ENCODE assay signal across 8 cellular contexts in the genomic region with DNA sequence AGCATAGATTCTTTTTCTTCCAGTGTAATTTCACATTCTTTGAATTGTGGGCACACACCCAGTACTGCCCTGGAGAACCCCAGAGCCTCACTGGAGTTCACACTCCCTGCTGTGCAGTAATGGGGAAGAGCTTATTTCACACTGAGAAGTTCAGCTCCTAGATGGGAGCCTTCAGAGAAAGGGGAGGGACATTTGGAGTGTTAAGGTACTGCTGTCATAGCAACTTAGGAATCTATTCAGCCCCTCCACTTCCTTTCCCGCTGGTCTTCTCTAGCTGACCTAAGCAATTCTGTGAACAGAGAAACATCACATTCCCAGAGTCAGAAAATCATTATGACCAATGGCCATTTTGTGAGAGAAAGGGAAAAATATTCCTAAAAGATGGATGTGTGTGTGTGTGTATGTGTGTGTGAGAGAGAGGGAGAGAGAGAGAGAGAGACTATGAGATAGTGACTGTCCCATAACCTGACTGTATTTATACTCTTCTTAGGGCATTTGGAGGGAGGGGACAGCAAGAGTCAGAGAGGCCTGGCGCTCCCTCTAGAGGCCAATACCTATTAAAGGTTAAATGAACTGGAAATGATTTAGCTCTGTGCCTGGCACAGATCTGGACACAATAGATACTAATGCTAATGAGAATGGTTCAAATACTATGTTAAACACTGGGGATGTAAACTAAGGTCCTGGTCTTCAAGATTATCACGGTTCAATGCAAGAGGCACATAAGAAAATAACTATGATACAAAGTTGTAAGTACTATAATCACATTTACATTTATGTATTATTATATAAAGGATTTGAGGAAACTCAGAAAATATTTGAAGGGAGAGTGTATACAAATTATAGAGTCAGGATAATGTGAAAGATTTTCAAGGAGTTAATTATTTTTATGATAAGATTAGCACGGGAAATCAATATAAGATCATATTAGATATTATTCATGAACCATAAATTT. TPM values are rescaled to one million over a fixed set of nuclear protein-coding genes. Genes with fewer than 3 reads are reported as not detected.
DNase-seq lines count a peak whose midpoint lies in the region; ATAC-seq and TF ChIP-seq lines count a peak whose summit lies in the region.

No MANE protein-coding gene starts in this region.

- H3K36me3 ChIP-seq in left ventricle myocardium inferior = no peaks in the 10 kb centered on the region

- no peaks in the 10 kb centered on the region for H3K4me1 ChIP-seq in left ventricle myocardium inferior

- TF ChIP-seq CTCF in left ventricle myocardium inferior (IDR thresholded peaks at IDR 0.05; ENCODE audit: borderline replicate concordance) = peak; percentile 77

- no peaks in the 10 kb centered on the region for H3K9me3 Mint-ChIP-seq in activated naive CD8-positive, alpha-beta T cell treated with anti-CD3 and anti-CD28 coated beads for 36 hours

- no peaks in the 10 kb centered on the region for H3K27me3 ChIP-seq in left ventricle myocardium inferior (ENCODE audit: low read depth)

- DNase-seq in GDM1 (lab: John Stamatoyannopoulos, UW) (peak; percentile 25), HPDE6-E6E7 (ENCODE audit: extremely low spot score) (peak; percentile 29), NOMO-1 treated with dmso at 0.1 percent for 144 hours (lab: John Stamatoyannopoulos, UW; ENCODE audit: unreplicated experiment) (peak; percentile 61), left ventricle myocardium inferior (peak; percentile 18), retina (peak; percentile 84)
- DNase-seq in activated naive CD8-positive, alpha-beta T cell treated with anti-CD3 and anti-CD28 coated beads for 36 hours = peak; percentile 24
- no peak for DNase-seq in activated CD4-positive, CD25-positive, alpha-beta regulatory T cell treated with anti-CD3 and anti-CD28 coated beads, Interleukin-2, amount 50 U/mL, for 72 hours

- intact Hi-C loops in left ventricle myocardium inferior (cut with micrococcal nuclease) = loop anchor here (10.0 kb wide), 1 partner anchor 626 kb away; no protein-coding TSS in a partner anchor

- no peak overlapping the region for H3K27ac Mint-ChIP-seq in activated naive CD8-positive, alpha-beta T cell treated with anti-CD3 and anti-CD28 coated beads for 36 hours

- H3K27me3 Mint-ChIP-seq in activated naive CD8-positive, alpha-beta T cell treated with anti-CD3 and anti-CD28 coated beads for 36 hours = no peaks in the 10 kb centered on the region

- no peaks in the 10 kb centered on the region for H3K9me3 ChIP-seq in left ventricle myocardium inferior (replicated peaks)

- ATAC-seq in GM21528 (IDR thresholded peaks at IDR 0.05; ENCODE audit: low FRiP score, unreplicated experiment) = peak; percentile 96

- no peaks in the 10 kb centered on the region for H3K4me1 Mint-ChIP-seq in activated naive CD8-positive, alpha-beta T cell treated with anti-CD3 and anti-CD28 coated beads for 36 hours

- H3K4me3 ChIP-seq in left ventricle myocardium inferior = no peak overlapping the region

- H3K36me3 Mint-ChIP-seq in activated naive CD8-positive, alpha-beta T cell treated with anti-CD3 and anti-CD28 coated beads for 36 hours = no peaks in the 10 kb centered on the region

- H3K27ac ChIP-seq in left ventricle myocardium inferior (replicated peaks) = no peak overlapping the region

- no peak overlapping the region for H3K4me3 Mint-ChIP-seq in activated naive CD8-positive, alpha-beta T cell treated with anti-CD3 and anti-CD28 coated beads for 36 hours

RNA-seq across cellular contexts. Expression of a gene that starts 41.5 kb away (rescaled TPM):
- total RNA-seq in activated naive CD8-positive, alpha-beta T cell treated with anti-CD3 and anti-CD28 coated beads for 36 hours = 10 to 100 TPM; 50.2 to 52.6 TPM
- 16.4 TPM for total RNA-seq in left ventricle myocardium inferior
